Comparison of ENCODE assay signal across 19 cellular contexts in genomic region chr21:19489930-19490329, GRCh38.
DNase-seq lines count a peak whose midpoint lies in the region; ATAC-seq and TF ChIP-seq lines count a peak whose summit lies in the region.
"Had no signal": no experiment of that assay in that cellular context is flagged by ENCODE, and none has a peak within 500 bp of the region (broad histone marks: within the 10 kb centered on the region; RNA-seq: fewer than 3 reads in every experiment).

No MANE protein-coding gene starts in this region.

- WGBS in body of pancreas, 2 donors: 9 to 20% methylated on average over 3 of the region's 3 CpGs

- no peaks in the 10 kb centered on the region for H3K27me3 ChIP-seq in body of pancreas

- TF ChIP-seq CTCF in body of pancreas (IDR thresholded peaks at IDR 0.05): no peak

- H3K27ac ChIP-seq in body of pancreas: peak overlapping the region in 2 of 4 donors; percentile 6 to 32
- H3K27ac ChIP-seq: 22Rv1, A549, C4-2B had no signal

- peaks cover 12% of the 10 kb centered on the region for H3K4me1 ChIP-seq in body of pancreas
- H3K4me1 ChIP-seq: A549, Caco-2 had no signal

- TF ChIP-seq POLR2A in body of pancreas (IDR thresholded peaks at IDR 0.05): no peak

- peak; percentile 86 for ATAC-seq in body of pancreas
- ATAC-seq: A549, HCT116 had no signal

- H3K4me3 ChIP-seq in body of pancreas: no peak overlapping the region
- H3K4me3 ChIP-seq: A549 had no signal

- H3K9me3 ChIP-seq in body of pancreas: no peaks in the 10 kb centered on the region
- H3K9me3 ChIP-seq: A549, Caco-2 had no signal

- intact Hi-C loops in body of pancreas (cut with DNase I): no loop called here

- no peaks in the 10 kb centered on the region for H3K36me3 ChIP-seq in body of pancreas (replicated peaks in 1 of 2; ENCODE audit: insufficient read depth in 1 of 2, low read depth in 2 of 2)

- peak; percentile 1 for DNase-seq in DMS53 (lab: John Stamatoyannopoulos, UW)
- no peak for DNase-seq in DMS53 treated with DMSO at 0.1 percent for 48 hours (lab: John Stamatoyannopoulos, UW; ENCODE audit: unreplicated experiment)
- DNase-seq in body of pancreas: peak; percentile 22 to 47 (median 37)
- peak; percentile 20 for DNase-seq in mucosa of gallbladder (ENCODE audit: low spot score)
- no peak for DNase-seq in SK-N-DZ (ENCODE audit: low spot score)
- no peak for DNase-seq in amniotic stem cell (lab: John Stamatoyannopoulos, UW)
- DNase-seq in NCI-H187 (lab: John Stamatoyannopoulos, UW): no peak
- DNase-seq: AML-193; Caco-2; CD4-positive, alpha-beta T cell; DMS79 treated with DMSO at 0.1 percent for 48 hours; GF-D8; GOT3; H7; HFFc6 had no signal

Comparison
In these comparisons a context has a peak if more than half of its experiments do, and no peak if none do; other contexts are left out.
1. DNase-seq: peak in DMS53 (single experiment), body of pancreas (4 of 4) and mucosa of gallbladder (single experiment); none in DMS53 treated with DMSO at 0.1 percent for 48 hours (single experiment), SK-N-DZ (single experiment), amniotic stem cell (single experiment) and NCI-H187 (0 of 2).